Comparison of ENCODE assay signal across 24 cellular contexts in the genomic region with DNA sequence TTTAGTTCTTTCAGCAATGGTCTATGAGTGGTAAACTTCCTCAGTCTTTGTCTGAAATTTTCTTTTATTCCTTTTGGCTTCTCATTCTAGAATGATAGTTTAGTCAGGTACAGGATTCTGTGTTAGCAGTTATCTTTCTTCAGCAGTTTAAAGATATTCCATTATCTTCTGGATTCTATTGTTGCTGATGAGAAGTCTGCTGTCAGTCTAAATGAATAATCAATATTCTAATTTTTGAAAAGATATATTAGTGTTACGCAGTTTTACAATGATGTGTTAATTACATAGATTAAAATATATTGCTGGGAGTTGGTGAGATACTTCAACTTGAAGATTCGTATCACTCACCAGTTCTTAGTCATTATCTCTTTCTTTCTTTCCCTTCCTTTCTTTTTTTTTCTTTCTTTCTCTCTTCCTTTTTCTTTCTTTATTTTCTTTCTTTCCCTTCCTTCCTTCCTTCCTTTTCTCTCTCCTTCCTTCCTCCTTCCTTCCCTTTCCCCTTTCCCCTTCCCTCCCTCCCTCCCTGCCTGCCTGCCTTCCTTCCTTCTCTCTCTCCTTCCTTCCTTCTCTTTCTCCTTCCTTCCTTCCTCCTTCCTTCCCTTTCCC. TPM values are rescaled to one million over a fixed set of nuclear protein-coding genes. Genes with fewer than 3 reads are reported as not detected.
DNase-seq lines count a peak whose midpoint lies in the region; ATAC-seq, FAIRE-seq and TF ChIP-seq lines count a peak whose summit lies in the region.
"Had no signal": no experiment of that assay in that cellular context is flagged by ENCODE, and none has a peak within 500 bp of the region (broad histone marks: within the 10 kb centered on the region; RNA-seq: fewer than 3 reads in every experiment).

No MANE protein-coding gene starts in this region.

- H3K27ac ChIP-seq in left ventricle myocardium inferior (replicated peaks) (peak overlapping the region; percentile 58), HCT116 (ENCODE audit: low read depth, low read length) (no peak overlapping the region)
- H3K27ac ChIP-seq: 22Rv1; A549; BLaER1 treated with 17β-estradiol and CSF1 and Interleukin-3, amounts not matched to agents 10 nM and 100 nM; C4-2B had no signal

- RAD21 ChIA-PET in HCT116 (lab: Charles Lee; ENCODE audit: low non-redundant PET in 1 of 2, low total read pairs in 2 of 2, uncharacterized antibody in 2 of 2, unreplicated experiment in 2 of 2) = no interaction called here

- H3K4me1 Mint-ChIP-seq in WTC11 (no peaks in the 10 kb centered on the region), MCF 10A (ENCODE audit: insufficient read depth, unreplicated experiment) (no peaks in the 10 kb centered on the region)
- H3K4me1 Mint-ChIP-seq: B cell had no signal

- H3K4me2 ChIP-seq in HCT116 (ENCODE audit: low read length) = no peak overlapping the region
- H3K4me2 ChIP-seq: A549; BLaER1 treated with 17β-estradiol and CSF1 and Interleukin-3, amounts not matched to agents 10 nM and 100 nM had no signal

- H3K9me2 ChIP-seq in HCT116 (ENCODE audit: insufficient read depth) = no peaks in the 10 kb centered on the region

- intact Hi-C loops in left ventricle myocardium inferior (cut with micrococcal nuclease) (no loop called here), Right ventricle myocardium superior (cut with DNase I) (no loop called here), HCT116 (cut with micrococcal nuclease) (no loop called here), MCF 10A (cut with micrococcal nuclease) (no loop called here)

- H3K4me3 Mint-ChIP-seq in WTC11 = no peak overlapping the region
- no peak overlapping the region for H3K4me3 Mint-ChIP-seq in MCF 10A (ENCODE audit: unreplicated experiment)
- H3K4me3 Mint-ChIP-seq: B cell; CD4-positive, alpha-beta T cell; CD8-positive, alpha-beta T cell had no signal

- H3K9me3 Mint-ChIP-seq in WTC11 = peaks cover 29% of the 10 kb centered on the region
- H3K9me3 Mint-ChIP-seq in MCF 10A (ENCODE audit: unreplicated experiment) = peaks cover 19% of the 10 kb centered on the region

- H3K4me3 ChIP-seq in left ventricle myocardium inferior (no peak overlapping the region), HCT116 (replicated peaks in 1 of 2; ENCODE audit: low read depth in 1 of 2, low read length in 2 of 2) (no peak overlapping the region)
- H3K4me3 ChIP-seq: A549; BLaER1 treated with 17β-estradiol and CSF1 and Interleukin-3, amounts not matched to agents 10 nM and 100 nM had no signal

- peaks cover 19% of the 10 kb centered on the region for H3K36me3 ChIP-seq in left ventricle myocardium inferior
- no peaks in the 10 kb centered on the region for H3K36me3 ChIP-seq in HCT116 (ENCODE audit: control insufficient read depth in 1 of 2, insufficient read depth in 2 of 2, low read length in 2 of 2)
- H3K36me3 ChIP-seq: BLaER1 treated with 17β-estradiol and CSF1 and Interleukin-3, amounts not matched to agents 10 nM and 100 nM had no signal

- FAIRE-seq in islet of Langerhans (lab: Jason Lieb, UNC) = peak; percentile 65
- FAIRE-seq: A549, D721Med, G401.6, GM12891, GM19239 had no signal

- TF ChIP-seq POLR2A in HCT116 (IDR thresholded peaks at IDR 0.05; ENCODE audit: borderline replicate concordance, extremely low read depth, insufficient read depth, insufficient read length) = no peak

- H3K36me3 Mint-ChIP-seq in WTC11 (peaks cover 19% of the 10 kb centered on the region), MCF 10A (ENCODE audit: insufficient read depth, unreplicated experiment) (no peaks in the 10 kb centered on the region)
- H3K36me3 Mint-ChIP-seq: CD8-positive, alpha-beta T cell had no signal

- ATAC-seq in Right ventricle myocardium superior (ENCODE audit: poor library complexity) (no peak), HCT116 (no peak), WTC11 (no peak)
- ATAC-seq: A549; CD8-positive, alpha-beta T cell had no signal

- DNase-seq in left ventricle myocardium inferior (no peak), Right ventricle myocardium superior (no peak), HCT116 (ENCODE audit: low read depth, low spot score) (no peak), WTC11 (ENCODE audit: low spot score) (no peak), midbrain (lab: John Stamatoyannopoulos, UW) (no peak), MCF 10A (ENCODE audit: unreplicated experiment) (no peak)
- no peak for DNase-seq in stimulated activated CD4-positive, alpha-beta T cell treated with anti-CD3 and anti-CD28 coated beads, Interleukin-1b, Interleukin-23, amount 100 ng/mL, for 48 hours
- DNase-seq: AML-193; Caco-2; Calu3; CD4-positive, alpha-beta T cell; CD8-positive, alpha-beta T cell; DMS79 treated with DMSO at 0.1 percent for 48 hours; GF-D8 had no signal

- H3K4me1 ChIP-seq in left ventricle myocardium inferior (peaks cover 67% of the 10 kb centered on the region), HCT116 (ENCODE audit: control insufficient read depth in 1 of 2, insufficient read depth in 2 of 2, low read length in 2 of 2) (no peaks in the 10 kb centered on the region)
- H3K4me1 ChIP-seq: A549, Caco-2 had no signal

- no peak overlapping the region for H3K9ac ChIP-seq in HCT116 (ENCODE audit: low read length)
- H3K9ac ChIP-seq: BLaER1 treated with 17β-estradiol and CSF1 and Interleukin-3, amounts not matched to agents 10 nM and 100 nM had no signal

- H3K79me2 ChIP-seq in HCT116 (ENCODE audit: insufficient read depth, low read length) = no peaks in the 10 kb centered on the region

- CTCF ChIA-PET in HCT116 (lab: Charles Lee) = no interaction called here
- CTCF ChIA-PET in WTC11 (lab: Charles Lee) = interaction anchor here (1.3 kb wide), 1 partner anchor 13 kb away, joined by 4 read pairs; no protein-coding TSS in a partner anchor
- CTCF ChIA-PET in MCF 10A (lab: Yijun Ruan, JAX) = interaction anchor here (0.6 kb wide), 1 partner anchor 13 kb away, joined by 3 read pairs; no protein-coding TSS in a partner anchor

- peaks cover 15% of the 10 kb centered on the region for H3K9me3 ChIP-seq in left ventricle myocardium inferior (replicated peaks)
- peaks cover 6 to 22% of the 10 kb centered on the region in 2 experiments; a peak in 3 of 4 replicates for H3K9me3 ChIP-seq in HCT116 (ENCODE audit: control insufficient read depth in 1 of 2, insufficient read depth in 1 of 2, low read depth in 1 of 2, low read length in 2 of 2)

- no peak for TF ChIP-seq RAD21 in HCT116 (IDR thresholded peaks at IDR 0.05; ENCODE audit: low read depth)

- TF ChIP-seq CTCF in left ventricle myocardium inferior (IDR thresholded peaks at IDR 0.05; ENCODE audit: borderline replicate concordance) = no peak
- no peak for TF ChIP-seq CTCF in HCT116 (IDR thresholded peaks at IDR 0.05 in 2 of 3, conservative IDR thresholded peaks at IDR 0.05 in 1 of 3; ENCODE audit: borderline replicate concordance in 1 of 3, insufficient read depth in 1 of 3, low read depth in 2 of 3, low read length in 2 of 3)
- TF ChIP-seq CTCF in WTC11 (IDR thresholded peaks at IDR 0.05) = no peak
- no peak for TF ChIP-seq CTCF in MCF 10A (IDR thresholded peaks at IDR 0.05; ENCODE audit: unreplicated experiment)

- H3K27me3 ChIP-seq in left ventricle myocardium inferior (ENCODE audit: low read depth) (no peaks in the 10 kb centered on the region), HCT116 (ENCODE audit: insufficient read depth, low read length) (peaks cover 6% of the 10 kb centered on the region)
- H3K27me3 ChIP-seq: BLaER1 treated with 17β-estradiol and CSF1 and Interleukin-3, amounts not matched to agents 10 nM and 100 nM had no signal

- H4K20me1 ChIP-seq in HCT116 (ENCODE audit: insufficient read depth) = no peaks in the 10 kb centered on the region
- H4K20me1 ChIP-seq: BLaER1 treated with 17β-estradiol and CSF1 and Interleukin-3, amounts not matched to agents 10 nM and 100 nM had no signal

- 0 out of 2 replicates have a peak, but pooled peaks cover 3% of the 10 kb centered on the region for H3K27me3 Mint-ChIP-seq in WTC11 (ENCODE audit: low read depth)
- peaks cover 20% of the 10 kb centered on the region for H3K27me3 Mint-ChIP-seq in MCF 10A (ENCODE audit: insufficient read depth, unreplicated experiment)

- BruUV-seq in HCT116 (replicated peaks; lab: Mats Ljungman, UMichigan) (no TSS peak), MCF 10A (replicated peaks; lab: Mats Ljungman, UMichigan) (no TSS peak)

- POLR2A ChIA-PET in HCT116 (lab: Charles Lee) (no interaction called here), WTC11 (lab: Charles Lee) (no interaction called here), MCF 10A (lab: Yijun Ruan, JAX) (no interaction called here)

- no peak overlapping the region for H3K27ac Mint-ChIP-seq in WTC11
- no peak overlapping the region for H3K27ac Mint-ChIP-seq in MCF 10A (ENCODE audit: low read depth, unreplicated experiment)
- H3K27ac Mint-ChIP-seq: B cell; CD4-positive, alpha-beta T cell; CD8-positive, alpha-beta T cell had no signal

- H2AFZ ChIP-seq in HCT116 (ENCODE audit: low read depth, low read length, poor library complexity, severe bottlenecking) = no peak overlapping the region

TF ChIP-seq in HCT116, 20 proteins besides CTCF, POLR2A, EP300 and RAD21:
- TF ChIP-seq YY1 (IDR thresholded peaks at IDR 0.05; ENCODE audit: extremely low read depth, insufficient replicate concordance, low read depth, low read length) = no peak
- TF ChIP-seq MAX (IDR thresholded peaks at IDR 0.05) = no peak
- peak; percentile 37; the same call in 1 of the 2 replicates for TF ChIP-seq CBX3 (IDR thresholded peaks at IDR 0.05; ENCODE audit: low read depth)

TF ChIP-seq in WTC11, 78 proteins besides CTCF, POLR2A, EP300 and RAD21:
- TF ChIP-seq ZNF232 (CRISPR knock-in tag; IDR thresholded peaks at IDR 0.05) (no peak), NFE2L1 (CRISPR knock-in tag; IDR thresholded peaks at IDR 0.05) (no peak), ZNF121 (CRISPR knock-in tag; IDR thresholded peaks at IDR 0.05) (no peak), SOX15 (CRISPR knock-in tag; IDR thresholded peaks at IDR 0.05) (no peak), JAZF1 (CRISPR knock-in tag; IDR thresholded peaks at IDR 0.05) (no peak), ZNF317 (CRISPR knock-in tag; IDR thresholded peaks at IDR 0.05; ENCODE audit: borderline replicate concordance, low read depth) (peak; percentile 92)

RNA-seq across cellular contexts. Expression of gene CACNA1C, which starts 17.8 kb away (rescaled TPM):
- total RNA-seq in left ventricle myocardium inferior (137 TPM), Right ventricle myocardium superior (151 TPM), HCT116 (2021; ENCODE audit: unreplicated experiment) (0.05 TPM), WTC11 (2021) (1.7 to 2.2 TPM (median 2.1 TPM) in 3 replicates), MCF 10A (2022) (not detected in 2 replicates)
- polyA plus RNA-seq in HCT116 (2012) = 0.03 and 0.22 TPM in 2 replicates
- total RNA-seq: Caco-2, Calu3 had no signal
- polyA plus RNA-seq: A549 had no signal

Comparison
In these comparisons a context has a peak if more than half of its experiments do, and no peak if none do; other contexts are left out.
1. RNA of gene CACNA1C, which starts 17.8 kb away (total RNA-seq): 151 TPM in Right ventricle myocardium superior (single experiment) and 137 TPM in left ventricle myocardium inferior (single experiment); 1.7 to 2.2 TPM in WTC11, 0.05 TPM in HCT116 (single experiment) and not detected in MCF 10A; every median in the first group is over 10 times any median in the second.